ENCODE assay signal across 26 cellular contexts in genomic region chr19:14317157-14317556, GRCh38.
DNase-seq lines count a peak whose midpoint lies in the region; ATAC-seq and TF ChIP-seq lines count a peak whose summit lies in the region.
"Had no signal": no experiment of that assay in that cellular context is flagged by ENCODE, and none has a peak within 500 bp of the region (broad histone marks: within the 10 kb centered on the region; RNA-seq: fewer than 3 reads in every experiment).

No MANE protein-coding gene starts in this region.

- H3K4me3 Mint-ChIP-seq in neural progenitor cell, result peak overlapping the region; percentile 1
- H3K4me3 Mint-ChIP-seq: CD14-positive monocyte; CD4-positive, alpha-beta memory T cell; CD4-positive, CD25-positive, alpha-beta regulatory T cell; CD8-positive, alpha-beta memory T cell had no signal

- no peaks in the 10 kb centered on the region for H3F3A ChIP-seq in neural progenitor cell (ENCODE audit: low read depth)

- H2AFZ ChIP-seq in neural progenitor cell (replicated peaks), result no peak overlapping the region
- no peak overlapping the region for H2AFZ ChIP-seq in osteoblast (ENCODE audit: low read length)

- no peaks in the 10 kb centered on the region for H3K36me3 Mint-ChIP-seq in neural progenitor cell
- H3K36me3 Mint-ChIP-seq: CD14-positive monocyte; CD4-positive, alpha-beta memory T cell; CD4-positive, CD25-positive, alpha-beta regulatory T cell; CD8-positive, alpha-beta memory T cell had no signal

- DNase-seq in NCI-H82 (lab: John Stamatoyannopoulos, UW) (peak; percentile 63), NCI-H82 treated with DMSO at 0.1 percent for 48 hours (lab: John Stamatoyannopoulos, UW; ENCODE audit: unreplicated experiment) (no peak), H7 (peak; percentile 31), neural progenitor cell (ENCODE audit: low spot score) (no peak), osteoblast (ENCODE audit: insufficient read length, low spot score, missing footprints) (peak; percentile 46), NOMO-1 treated with DMSO at 0.1 percent for 48 hours (lab: John Stamatoyannopoulos, UW; ENCODE audit: unreplicated experiment) (no peak)
- DNase-seq: BE2C; C1 segment of cervical spinal cord; CD4-positive, alpha-beta memory T cell; CD4-positive, CD25-positive, alpha-beta regulatory T cell; CD8-positive, alpha-beta memory T cell; COR-L47; DMS 273 treated with DMSO at 0.1 percent for 48 hours; DMS153; DMS53; DMS79; DND-41; EL; GDM1 had no signal

- TF ChIP-seq CTCF in neural progenitor cell (IDR thresholded peaks at IDR 0.05) (no peak), osteoblast (IDR thresholded peaks at IDR 0.05; ENCODE audit: extremely low read depth, low read depth, low read length) (no peak)

- ATAC-seq in HG03095 (IDR thresholded peaks at IDR 0.05; ENCODE audit: unreplicated experiment), result no peak
- ATAC-seq in GM18858 (IDR thresholded peaks at IDR 0.05; ENCODE audit: unreplicated experiment), result no peak
- ATAC-seq: A549, GM12878 had no signal

- no peak overlapping the region for H3K9ac ChIP-seq in neural progenitor cell
- H3K9ac ChIP-seq: BLaER1 had no signal

- H3K27ac Mint-ChIP-seq in neural progenitor cell, result no peak overlapping the region
- H3K27ac Mint-ChIP-seq: CD4-positive, alpha-beta memory T cell; CD4-positive, CD25-positive, alpha-beta regulatory T cell; CD8-positive, alpha-beta memory T cell had no signal

- H3K27ac ChIP-seq in neural progenitor cell (no peak overlapping the region), osteoblast (ENCODE audit: low read depth, low read length) (no peak overlapping the region)
- H3K27ac ChIP-seq: 22Rv1, A549, BLaER1 had no signal

- H3K9me3 ChIP-seq in neural progenitor cell (ENCODE audit: low read depth), result no peaks in the 10 kb centered on the region
- no peaks in the 10 kb centered on the region for H3K9me3 ChIP-seq in osteoblast (ENCODE audit: low read depth, low read length)
- H3K9me3 ChIP-seq: BE2C, BLaER1 had no signal

- peaks cover 11% of the 10 kb centered on the region for H3K9me3 Mint-ChIP-seq in neural progenitor cell
- H3K9me3 Mint-ChIP-seq: CD4-positive, alpha-beta memory T cell; CD4-positive, CD25-positive, alpha-beta regulatory T cell; CD8-positive, alpha-beta memory T cell had no signal

- H3K27me3 ChIP-seq in H7 (ENCODE audit: control insufficient read depth, insufficient read depth, low read length) (no peaks in the 10 kb centered on the region), neural progenitor cell (no peaks in the 10 kb centered on the region), osteoblast (ENCODE audit: insufficient read depth, low read length) (no peaks in the 10 kb centered on the region)
- H3K27me3 ChIP-seq: BE2C, BLaER1 had no signal

- H3K4me3 ChIP-seq in H7 (ENCODE audit: insufficient read depth, low read depth, low read length) (no peak overlapping the region), neural progenitor cell (no peak overlapping the region), osteoblast (ENCODE audit: insufficient read depth, low read length) (no peak overlapping the region)
- H3K4me3 ChIP-seq: A549, BLaER1, GM12878 had no signal

- peaks cover 8% of the 10 kb centered on the region for H3K27me3 Mint-ChIP-seq in neural progenitor cell (ENCODE audit: insufficient read depth, low read depth)
- H3K27me3 Mint-ChIP-seq: CD4-positive, alpha-beta memory T cell had no signal

- H3K4me2 ChIP-seq in neural progenitor cell, result no peak overlapping the region
- no peak overlapping the region for H3K4me2 ChIP-seq in osteoblast (ENCODE audit: insufficient read depth, low read length)
- H3K4me2 ChIP-seq: A549, BLaER1 had no signal

- H4K20me1 ChIP-seq in neural progenitor cell (ENCODE audit: low read depth) (no peaks in the 10 kb centered on the region), osteoblast (ENCODE audit: insufficient read depth, low read length) (no peaks in the 10 kb centered on the region)
- H4K20me1 ChIP-seq: BLaER1 had no signal

- H3K79me2 ChIP-seq in neural progenitor cell (ENCODE audit: low read depth), result no peaks in the 10 kb centered on the region
- H3K79me2 ChIP-seq in osteoblast (ENCODE audit: insufficient read depth, low read length), result no peaks in the 10 kb centered on the region

- peaks cover 2% of the 10 kb centered on the region for H3K4me1 Mint-ChIP-seq in neural progenitor cell
- H3K4me1 Mint-ChIP-seq: CD14-positive monocyte; CD4-positive, CD25-positive, alpha-beta regulatory T cell; CD8-positive, alpha-beta memory T cell had no signal

- H3K4me1 ChIP-seq in neural progenitor cell, result no peaks in the 10 kb centered on the region
- H3K4me1 ChIP-seq in osteoblast (ENCODE audit: insufficient read depth, low read length), result no peaks in the 10 kb centered on the region
- H3K4me1 ChIP-seq: A549, BE2C, BLaER1 had no signal

- H3K36me3 ChIP-seq in H7 (replicated peaks; ENCODE audit: control insufficient read depth, insufficient read depth, low read length), result no peaks in the 10 kb centered on the region
- H3K36me3 ChIP-seq in neural progenitor cell, result no peaks in the 10 kb centered on the region
- no peaks in the 10 kb centered on the region for H3K36me3 ChIP-seq in osteoblast (ENCODE audit: insufficient read depth, low read length)
- H3K36me3 ChIP-seq: BE2C, BLaER1 had no signal

Comparison
In these comparisons a context has a peak if more than half of its experiments do, and no peak if none do; other contexts are left out.
1. DNase-seq: peak in NCI-H82 (single experiment), H7 (single experiment) and osteoblast (single experiment); none in NCI-H82 treated with DMSO at 0.1 percent for 48 hours (single experiment), neural progenitor cell (single experiment) and NOMO-1 treated with DMSO at 0.1 percent for 48 hours (single experiment).